In genomic region chr3:140843656-140844055, GRCh38 we compare ENCODE assay signal across 17 cellular contexts.
DNase-seq lines count a peak whose midpoint lies in the region; ATAC-seq and TF ChIP-seq lines count a peak whose summit lies in the region.
"Had no signal": no experiment of that assay in that cellular context is flagged by ENCODE, and none has a peak within 500 bp of the region (broad histone marks: within the 10 kb centered on the region; RNA-seq: fewer than 3 reads in every experiment).

No MANE protein-coding gene starts in this region.

- no peaks in the 10 kb centered on the region for H3K9me3 ChIP-seq in BLaER1
- H3K9me3 ChIP-seq in OCI-LY1 (ENCODE audit: low read length) = no peaks in the 10 kb centered on the region
- H3K9me3 ChIP-seq: A549, vagina had no signal

- H3K9me2 ChIP-seq in OCI-LY1 (ENCODE audit: low read depth, low read length) = no peaks in the 10 kb centered on the region

- DNase-seq in NCI-H2196 treated with DMSO at 0.1 percent for 48 hours (lab: John Stamatoyannopoulos, UW; ENCODE audit: unreplicated experiment) = no peak
- DNase-seq in activated naive CD4-positive, alpha-beta T cell treated with Interleukin-2 at 50 U/mL for 16 hours = no peak
- DNase-seq: activated CD8-positive, alpha-beta memory T cell treated with anti-CD3 and anti-CD28 coated beads for 24 hours; amniotic stem cell; CD4-positive, alpha-beta memory T cell; DMS79; left colon; NCI-H2081 treated with DMSO at 0.1 percent for 48 hours; NCI-H774 had no signal

- H4K20me1 ChIP-seq in BLaER1 (no peaks in the 10 kb centered on the region), OCI-LY1 (ENCODE audit: insufficient read depth, low read length) (no peaks in the 10 kb centered on the region)

- H3K4me3 ChIP-seq in BLaER1 (no peak overlapping the region), OCI-LY1 (ENCODE audit: low read depth, low read length, poor library complexity, severe bottlenecking) (peak overlapping the region; percentile 5)
- H3K4me3 ChIP-seq: A549, vagina had no signal

- H2AFZ ChIP-seq in OCI-LY1 (ENCODE audit: low read length) = no peak overlapping the region

- H3K9ac ChIP-seq in BLaER1 (no peak overlapping the region), OCI-LY1 (ENCODE audit: low read length) (peak overlapping the region; percentile 33)

- no peaks in the 10 kb centered on the region for H3F3A ChIP-seq in OCI-LY1 (ENCODE audit: insufficient read depth, low read length)

- H3K36me3 ChIP-seq in BLaER1 (no peaks in the 10 kb centered on the region), OCI-LY1 (ENCODE audit: insufficient read depth, low read length) (no peaks in the 10 kb centered on the region)
- H3K36me3 ChIP-seq: vagina had no signal

- H3K4me2 ChIP-seq in BLaER1 (peak overlapping the region; percentile 33), OCI-LY1 (ENCODE audit: low read length) (peak overlapping the region; percentile 52)
- H3K4me2 ChIP-seq: A549 had no signal

- H3K79me2 ChIP-seq in OCI-LY1 (ENCODE audit: insufficient read depth, low read length) = no peaks in the 10 kb centered on the region

- no peaks in the 10 kb centered on the region for H3K27me3 ChIP-seq in BLaER1
- no peaks in the 10 kb centered on the region for H3K27me3 ChIP-seq in OCI-LY1 (ENCODE audit: insufficient read depth, low read length)
- H3K27me3 ChIP-seq: vagina had no signal

- H3K27ac ChIP-seq in BLaER1 (no peak overlapping the region), OCI-LY1 (ENCODE audit: low read depth, low read length, poor library complexity, severe bottlenecking) (peak overlapping the region; percentile 90)
- H3K27ac ChIP-seq: A549, vagina had no signal

- ATAC-seq in GM19397 (IDR thresholded peaks at IDR 0.05; ENCODE audit: unreplicated experiment) (peak; percentile 6), HG02798 (IDR thresholded peaks at IDR 0.05; ENCODE audit: poor library complexity, unreplicated experiment) (peak; percentile 11), HG02981 (IDR thresholded peaks at IDR 0.05; ENCODE audit: unreplicated experiment) (no peak), GM21381 (IDR thresholded peaks at IDR 0.05; ENCODE audit: unreplicated experiment) (no peak)
- ATAC-seq: A549, left colon had no signal

- peaks cover 20% of the 10 kb centered on the region for H3K4me1 ChIP-seq in BLaER1
- peaks cover 62% of the 10 kb centered on the region for H3K4me1 ChIP-seq in OCI-LY1 (ENCODE audit: insufficient read depth, low read length, severe bottlenecking)
- H3K4me1 ChIP-seq: A549, vagina had no signal

- TF ChIP-seq CTCF in OCI-LY1 (IDR thresholded peaks at IDR 0.05; ENCODE audit: low read length) = no peak

Comparison
In these comparisons a context has a peak if more than half of its experiments do, and no peak if none do; other contexts are left out.
1. ATAC-seq: peak in GM19397 (single experiment) and HG02798 (single experiment); none in HG02981 (single experiment) and GM21381 (single experiment).